8 cellular contexts compared by ENCODE assay signal in the genomic region with DNA sequence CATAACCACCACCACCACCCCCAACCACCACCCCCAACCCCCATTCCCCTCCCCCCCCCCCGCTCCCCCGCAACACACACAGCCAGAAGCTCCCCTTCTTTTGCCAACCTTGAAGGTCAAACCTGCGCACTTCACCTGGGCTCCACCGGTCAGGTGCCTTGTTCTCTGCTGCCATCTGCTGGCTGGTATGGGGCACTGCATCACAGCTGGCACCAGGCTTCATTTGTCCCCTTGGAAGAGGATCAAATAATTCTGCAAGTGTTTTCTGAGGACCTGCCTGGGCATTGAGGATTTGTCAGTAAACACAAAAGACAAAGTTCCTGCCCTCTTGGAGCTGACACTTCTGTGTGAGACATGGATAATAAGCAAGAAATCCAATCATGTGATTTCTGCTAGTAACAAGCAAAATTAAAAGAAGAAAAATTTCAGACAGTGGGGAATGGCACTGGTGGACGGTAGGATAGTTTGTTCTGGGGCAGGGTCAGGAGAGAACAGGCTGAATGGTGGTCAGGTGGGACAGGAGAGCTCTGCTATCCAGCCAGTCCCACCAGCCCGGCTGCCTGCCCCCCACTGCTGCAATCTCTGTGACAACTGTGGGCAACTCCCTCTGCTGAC. TPM values are rescaled to one million over a fixed set of nuclear protein-coding genes. Genes with fewer than 3 reads are reported as not detected.
DNase-seq lines count a peak whose midpoint lies in the region; ATAC-seq and TF ChIP-seq lines count a peak whose summit lies in the region.

No MANE protein-coding gene starts in this region.

- peak; percentile 60 to 95 (median 86) for TF ChIP-seq CTCF in dorsolateral prefrontal cortex (IDR thresholded peaks at IDR 0.05 in 54 of 56, conservative IDR thresholded peaks at IDR 0.05 in 2 of 56; ENCODE audit: low read depth in 1 of 56, partially characterized antibody in 56 of 56)

- peak; percentile 38 for DNase-seq in SKM-1 (lab: John Stamatoyannopoulos, UW; ENCODE audit: unreplicated experiment)
- DNase-seq in SKM-1 treated with dmso at 0.1 percent for 144 hours (lab: John Stamatoyannopoulos, UW; ENCODE audit: unreplicated experiment), result no peak
- peak; percentile 59 for DNase-seq in NCI-H2196 treated with DMSO at 0.1 percent for 48 hours (lab: John Stamatoyannopoulos, UW; ENCODE audit: unreplicated experiment)
- DNase-seq in activated CD4-positive, alpha-beta T cell treated with anti-CD3 and anti-CD28 coated beads, Interleukin-2, amount 50 U/mL, for 24 hours (ENCODE audit: low read depth in 1 of 2, low spot score in 1 of 2), result peak; percentile 60 to 64
- DNase-seq in dorsolateral prefrontal cortex, result peak in 9 of 10 donors; percentile 35 to 70 (median 62)
- peak; percentile 66 for DNase-seq in medulla oblongata (ENCODE audit: extremely low spot score)
- peak; percentile 39 to 55 for DNase-seq in stimulated activated CD8-positive, alpha-beta memory T cell treated with anti-CD3 and anti-CD28 coated beads, Interleukin-2, amount 100 ng/mL, for 1 hour (ENCODE audit: low read depth in 2 of 2)

- ATAC-seq in HG03442 (IDR thresholded peaks at IDR 0.05; ENCODE audit: unreplicated experiment), result no peak

- H3K27me3 ChIP-seq in dorsolateral prefrontal cortex, result peaks cover 0 to 4% (median 0%) of the 10 kb centered on the region in 45 donors

- no peak overlapping the region for H3K4me3 ChIP-seq in dorsolateral prefrontal cortex

- H3K27ac ChIP-seq in dorsolateral prefrontal cortex, result no peak overlapping the region

- intact Hi-C loops in dorsolateral prefrontal cortex (cut with DNase I), result loop anchor here in 1 of 2 donors (1.0 kb wide), 1 partner anchor 57 kb away; no protein-coding TSS in a partner anchor

RNA-seq across cellular contexts. Expression of a gene that starts 55.6 kb away (rescaled TPM):
- under 1 TPM in 12 of 120 experiments, not detected in 108; 0.06 to 0.70 (median 0.18) TPM for total RNA-seq in dorsolateral prefrontal cortex
